Comparison of ENCODE assay signal across 11 cellular contexts in the genomic region with DNA sequence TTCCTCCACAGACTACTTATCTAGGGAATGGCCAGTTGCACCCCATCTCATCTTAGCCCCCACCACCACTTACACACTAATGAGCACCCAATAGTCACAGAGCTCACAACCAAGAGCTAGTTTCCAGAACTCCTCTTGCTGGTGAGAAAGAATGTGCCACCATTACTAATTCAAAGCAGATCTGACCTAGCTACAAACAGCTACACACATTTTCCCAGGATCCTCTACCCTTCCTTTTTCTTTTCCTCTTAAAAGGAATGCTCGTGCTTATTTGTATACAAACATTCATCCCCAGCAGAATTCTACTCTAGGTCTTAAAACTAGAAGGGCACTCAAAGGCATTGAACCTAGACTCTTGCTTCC.
A peak's percentile ranks its signal among the peaks of the same experiment; 100 is the strongest.
DNase-seq lines count a peak whose midpoint lies in the region; ATAC-seq and TF ChIP-seq lines count a peak whose summit lies in the region.
"Had no signal": no experiment of that assay in that cellular context is flagged by ENCODE, and none has a peak within 500 bp of the region (broad histone marks: within the 10 kb centered on the region; RNA-seq: fewer than 3 reads in every experiment).

No MANE protein-coding gene starts in this region.

- H3K27ac ChIP-seq in adrenal gland (peak overlapping the region; percentile 47 to 90 (median 85)), gastroesophageal sphincter (peak overlapping the region; percentile 31 to 69 (median 50)), stomach smooth muscle (ENCODE audit: low read length) (peak overlapping the region; percentile 33)

- intact Hi-C loops in adrenal gland (cut with DNase I), result no loop called here

- DNase-seq in EH (ENCODE audit: low read depth) (peak; percentile 50), adrenal gland (no peak), germinal center (ENCODE audit: low spot score) (no peak), GM10248 (ENCODE audit: extremely low spot score) (no peak), NCI-H128 (lab: John Stamatoyannopoulos, UW; ENCODE audit: unreplicated experiment) (no peak)
- DNase-seq in stimulated activated naive CD4-positive, alpha-beta T cell (lab: John Stamatoyannopoulos, UW), result no peak
- DNase-seq: activated CD4-positive, alpha-beta T cell treated with anti-CD3 and anti-CD28 coated beads for 4 hours; T-cell had no signal

- no peak for ATAC-seq in gastroesophageal sphincter

- no peak for TF ChIP-seq EP300 in gastroesophageal sphincter (IDR thresholded peaks at IDR 0.05)

- H3K9me3 ChIP-seq in adrenal gland (replicated peaks in 1 of 3) (no peaks in the 10 kb centered on the region), gastroesophageal sphincter (no peaks in the 10 kb centered on the region), stomach smooth muscle (ENCODE audit: control insufficient read depth in 2 of 2, low read length in 2 of 2) (no peaks in the 10 kb centered on the region)
- H3K9me3 ChIP-seq: MG63 had no signal

- H3K27me3 ChIP-seq in adrenal gland (no peaks in the 10 kb centered on the region), gastroesophageal sphincter (no peaks in the 10 kb centered on the region), stomach smooth muscle (ENCODE audit: control insufficient read depth in 1 of 2, insufficient read depth in 2 of 2, low read length in 2 of 2) (no peaks in the 10 kb centered on the region)
- H3K27me3 ChIP-seq: MG63 had no signal

- CTCF ChIA-PET in GM10248 (lab: Yijun Ruan, JAX), result interaction anchor here (0.6 to 1.6 kb wide), 7 partner anchors 10 to 30 kb away, joined by 3 to 5 read pairs (median 3); no protein-coding TSS in a partner anchor

- TF ChIP-seq CTCF in adrenal gland (IDR thresholded peaks at IDR 0.05) (no peak), gastroesophageal sphincter (IDR thresholded peaks at IDR 0.05) (no peak), GM10248 (IDR thresholded peaks at IDR 0.05; ENCODE audit: control extremely low read depth, extremely low read depth, low read depth, missing control alignments) (no peak)

- H3K9ac ChIP-seq in stomach smooth muscle (ENCODE audit: low read length in 2 of 2), result no peak overlapping the region

- TF ChIP-seq POLR2A in adrenal gland (IDR thresholded peaks at IDR 0.05) (no peak), gastroesophageal sphincter (IDR thresholded peaks at IDR 0.05) (no peak)

- H3K4me1 ChIP-seq in adrenal gland (replicated peaks in 1 of 2) (peaks cover 17 to 24% of the 10 kb centered on the region in 2 donors), gastroesophageal sphincter (peaks cover 4 to 27% (median 8%) of the 10 kb centered on the region in 3 donors), stomach smooth muscle (ENCODE audit: control insufficient read depth, insufficient read depth, low read length) (peaks cover 25% of the 10 kb centered on the region)

- H3K36me3 ChIP-seq in adrenal gland (replicated peaks in 1 of 2) (no peaks in the 10 kb centered on the region), gastroesophageal sphincter (no peaks in the 10 kb centered on the region), stomach smooth muscle (ENCODE audit: control insufficient read depth in 2 of 2, insufficient read depth in 2 of 2, low read length in 2 of 2) (no peaks in the 10 kb centered on the region)
- H3K36me3 ChIP-seq: MG63 had no signal

- POLR2A ChIA-PET in GM10248 (lab: Yijun Ruan, JAX), result interaction anchor here (0.7 kb wide), 1 partner anchor 51 kb away, joined by 5 read pairs; no protein-coding TSS in a partner anchor

- H3K4me3 ChIP-seq in adrenal gland (no peak overlapping the region), gastroesophageal sphincter (no peak overlapping the region), stomach smooth muscle (ENCODE audit: low read length in 2 of 2) (peak overlapping the region; percentile 26 to 40)
- H3K4me3 ChIP-seq: MG63 had no signal

- WGBS in adrenal gland, 4 donors, result 62 to 75% (median 69%) methylated on average over 1 of the region's 1 CpG
- 0 to 25% methylated on average over 1 of the region's 1 CpG for WGBS in gastroesophageal sphincter (ENCODE audit: low coverage in 1 of 2), 2 donors

Comparison
In these comparisons a context has a peak if more than half of its experiments do, and no peak if none do; other contexts are left out.
1. H3K27ac ChIP-seq: peak in every context shown above with its lines; median percentile 85 in adrenal gland; 50 in gastroesophageal sphincter; 33 in stomach smooth muscle.
2. H3K4me3 ChIP-seq: peak in stomach smooth muscle (2 of 2); none in adrenal gland (0 of 4) and gastroesophageal sphincter (0 of 2).